Comparison of ENCODE assay signal across 8 cellular contexts in genomic region chr19:48872182-48872883, GRCh38. TPM values are rescaled to one million over a fixed set of nuclear protein-coding genes. Genes with fewer than 3 reads are reported as not detected.
DNase-seq lines count a peak whose midpoint lies in the region; ATAC-seq lines count a peak whose summit lies in the region.

TSS of gene PPP1R15A (plus strand) at chr19:48872421. CDS start at chr19:48873234, 813 bp downstream.

- ATAC-seq in GM21381 (IDR thresholded peaks at IDR 0.05; ENCODE audit: unreplicated experiment) (peak; percentile 43), esophagus mucosa (peak; percentile 60)
- ATAC-seq in activated T-cell treated with anti-CD3 and anti-CD28 coated beads, Interleukin-2, amount 50 U/mL, for 72 hours (replicated peaks in 1 of 2): peak; percentile 30 to 34

- no peaks in the 10 kb centered on the region for H3K9me3 Mint-ChIP-seq in activated T-cell treated with anti-CD3 and anti-CD28 coated beads, Interleukin-2, amount 50 U/mL, for 72 hours

- no peaks in the 10 kb centered on the region for H3K9me3 ChIP-seq in mucosa of stomach (ENCODE audit: control insufficient read depth, low read length)

- H3K4me3 ChIP-seq in mucosa of stomach (ENCODE audit: low read length): peak within 1 kb of the TSS; percentile 98

- H3K9ac ChIP-seq in mucosa of stomach (ENCODE audit: low read length): peak within 1 kb of the TSS; percentile 100

- peaks cover 34 to 43% of the 10 kb centered on the region in 2 donors for H3K36me3 Mint-ChIP-seq in activated T-cell treated with anti-CD3 and anti-CD28 coated beads, Interleukin-2, amount 50 U/mL, for 72 hours (ENCODE audit: insufficient read depth in 2 of 2)

- peaks cover 32% of the 10 kb centered on the region for H3K4me1 Mint-ChIP-seq in activated T-cell treated with anti-CD3 and anti-CD28 coated beads, Interleukin-2, amount 50 U/mL, for 72 hours (ENCODE audit: low read depth)

- H3K36me3 ChIP-seq in mucosa of stomach (ENCODE audit: control insufficient read depth, insufficient read depth, low read length): peaks cover 20% of the 10 kb centered on the region

- H3K27me3 ChIP-seq in mucosa of stomach (ENCODE audit: control insufficient read depth, insufficient read depth, low read length): no peaks in the 10 kb centered on the region

- peak within 1 kb of the TSS; percentile 98 to 99 for H3K4me3 Mint-ChIP-seq in activated T-cell treated with anti-CD3 and anti-CD28 coated beads, Interleukin-2, amount 50 U/mL, for 72 hours

- H3K4me1 ChIP-seq in mucosa of stomach (ENCODE audit: control insufficient read depth, insufficient read depth, low read length): peaks cover 56% of the 10 kb centered on the region

- H3K27me3 Mint-ChIP-seq in activated T-cell treated with anti-CD3 and anti-CD28 coated beads, Interleukin-2, amount 50 U/mL, for 72 hours (ENCODE audit: low read depth): peaks cover 10% of the 10 kb centered on the region

- H3K27ac Mint-ChIP-seq in activated T-cell treated with anti-CD3 and anti-CD28 coated beads, Interleukin-2, amount 50 U/mL, for 72 hours: peak within 1 kb of the TSS; percentile 96

- DNase-seq in CMK (ENCODE audit: low read depth) (peak; percentile 99), Kasumi-1 (lab: John Stamatoyannopoulos, UW) (peak; percentile 91 to 93), RKO (ENCODE audit: low spot score) (peak; percentile 98)
- peak; percentile 97 to 99 for DNase-seq in activated T-cell treated with anti-CD3 and anti-CD28 coated beads, Interleukin-2, amount 50 U/mL, for 72 hours
- DNase-seq in stimulated activated CD8-positive, alpha-beta memory T cell treated with anti-CD3 and anti-CD28 coated beads, Interleukin-4, amount 100 ng/mL, for 48 hours: peak; percentile 100

RNA-seq across cellular contexts. Expression of gene PPP1R15A, which starts in this region (rescaled TPM):
- total RNA-seq in activated T-cell treated with anti-CD3 and anti-CD28 coated beads, Interleukin-2, amount 50 U/mL, for 72 hours: 100 to 1,000 TPM; 130 to 153 TPM
- total RNA-seq in esophagus mucosa: 30.0 TPM

Comparison
In these comparisons a context has a peak if more than half of its experiments do, and no peak if none do; other contexts are left out.
1. Peak in every context shown above with its lines: DNase-seq, ATAC-seq and H3K4me3 ChIP-seq.